Comparison of ENCODE assay signal across 27 cellular contexts in the genomic region with DNA sequence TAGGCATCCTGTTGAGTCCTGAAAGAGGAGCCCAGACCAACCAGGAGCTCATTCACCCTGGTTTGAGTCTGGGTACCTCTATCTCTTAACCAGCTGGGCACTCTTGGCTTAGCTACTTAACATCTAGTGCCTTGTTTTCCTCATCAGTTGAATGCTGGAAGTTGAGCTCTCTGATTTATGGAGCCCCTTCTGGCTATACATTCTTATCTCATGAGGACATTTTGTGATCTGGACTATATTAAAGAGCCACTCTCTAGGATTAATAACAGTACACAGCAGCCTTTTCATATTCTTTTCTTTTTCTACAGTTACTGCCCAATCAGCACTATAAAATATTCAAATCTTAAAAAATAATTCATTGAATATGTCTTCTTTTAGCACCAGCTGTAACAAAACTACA.
"Had no signal": no experiment of that assay in that cellular context is flagged by ENCODE, and none has a peak within 500 bp of the region (broad histone marks: within the 10 kb centered on the region; RNA-seq: fewer than 3 reads in every experiment).

No MANE protein-coding gene starts in this region.

- H3K4me3 ChIP-seq: left lung, lower lobe of right lung, ovary, right atrium auricular region, skin epidermis, suprapubic skin, thoracic aorta, tibial artery, upper lobe of right lung had no signal

- H3K27ac Mint-ChIP-seq: immature natural killer cell; mesothelial cell of epicardium; natural killer cell; progenitor cell of endocrine pancreas; stimulated activated effector memory CD8-positive, alpha-beta T cell treated with anti-CD3 and anti-CD28 coated beads, Interleukin-12 subunit alpha, Interleukin-12 subunit beta, amount 100 ng/mL, for 72 hours; stimulated activated naive CD8-positive, alpha-beta T cell treated with anti-CD3 and anti-CD28 coated beads, Interleukin-15, Interleukin-2, amounts not matched to agents 100 ng/mL and 50 ng/mL, for 24 hours had no signal

- H3K4me1 ChIP-seq: left lung, lower lobe of right lung, right atrium auricular region, upper lobe of right lung had no signal

- ATAC-seq: left colon, left lung, lower lobe of right lung, natural killer cell, sciatic nerve, upper lobe of right lung had no signal

- H3K27ac ChIP-seq: left lung, lower lobe of right lung, ovary, right atrium auricular region, suprapubic skin, thoracic aorta, tibial artery, upper lobe of right lung had no signal

- H3K4me3 Mint-ChIP-seq: immature natural killer cell; mesothelial cell of epicardium; naive B cell; natural killer cell; stimulated activated effector memory CD8-positive, alpha-beta T cell treated with anti-CD3 and anti-CD28 coated beads, Interleukin-12 subunit alpha, Interleukin-12 subunit beta, amount 100 ng/mL, for 72 hours; stimulated activated naive CD8-positive, alpha-beta T cell treated with anti-CD3 and anti-CD28 coated beads, Interleukin-15, Interleukin-2, amounts not matched to agents 100 ng/mL and 50 ng/mL, for 24 hours had no signal

- H3K27me3 ChIP-seq: left lung, ovary, right atrium auricular region, suprapubic skin, tibial artery, upper lobe of right lung had no signal

- H3K9me3 ChIP-seq: left lung, lower lobe of right lung, ovary, right atrium auricular region, suprapubic skin, thoracic aorta, tibial artery, upper lobe of right lung had no signal

- H3K27me3 Mint-ChIP-seq: progenitor cell of endocrine pancreas had no signal

- H3K36me3 ChIP-seq: left lung, lower lobe of right lung, ovary, right atrium auricular region, suprapubic skin, thoracic aorta, tibial artery, upper lobe of right lung had no signal

- H3K36me3 Mint-ChIP-seq: immature natural killer cell; mesothelial cell of epicardium; naive B cell; natural killer cell; stimulated activated effector memory CD8-positive, alpha-beta T cell treated with anti-CD3 and anti-CD28 coated beads, Interleukin-12 subunit alpha, Interleukin-12 subunit beta, amount 100 ng/mL, for 72 hours had no signal

- H3K4me1 Mint-ChIP-seq: immature natural killer cell had no signal

- DNase-seq: hypothalamus; immature natural killer cell; kidney; left colon; left lung; lower lobe of right lung; mammary epithelial cell; mesendoderm; naive B cell; natural killer cell; ovary; stimulated activated CD4-positive, alpha-beta T cell treated with anti-CD3 and anti-CD28 coated beads, Interleukin-12 subunit alpha, Interleukin-12 subunit beta, amount 100 ng/mL, for 4 hours; stimulated activated CD4-positive, alpha-beta T cell treated with anti-CD3 and anti-CD28 coated beads, Interleukin-15, amount 100 ng/mL, for 24 hours; stimulated activated CD4-positive, alpha-beta T cell treated with anti-CD3 and anti-CD28 coated beads, Interleukin-2, amount 100 ng/mL, for 24 hours; stimulated activated CD4-positive, alpha-beta T cell treated with anti-CD3 and anti-CD28 coated beads, Interleukin-4, amount 100 ng/mL, for 24 hours; stimulated activated naive CD4-positive, alpha-beta T cell; tibial artery; upper lobe of right lung had no signal

- H3K9me3 Mint-ChIP-seq: immature natural killer cell; naive B cell; natural killer cell; stimulated activated effector memory CD8-positive, alpha-beta T cell treated with anti-CD3 and anti-CD28 coated beads, Interleukin-12 subunit alpha, Interleukin-12 subunit beta, amount 100 ng/mL, for 72 hours had no signal
